Comparison of ENCODE assay signal across 2 cellular contexts in genomic region chr3:169493512-169494141, GRCh38.
TF ChIP-seq lines count a peak whose summit lies in the region.

No MANE protein-coding gene starts in this region.

TF ChIP-seq in HEK293, 187 proteins besides CTCF, POLR2A, EP300 and RAD21:
- TF ChIP-seq, protein P1, sequence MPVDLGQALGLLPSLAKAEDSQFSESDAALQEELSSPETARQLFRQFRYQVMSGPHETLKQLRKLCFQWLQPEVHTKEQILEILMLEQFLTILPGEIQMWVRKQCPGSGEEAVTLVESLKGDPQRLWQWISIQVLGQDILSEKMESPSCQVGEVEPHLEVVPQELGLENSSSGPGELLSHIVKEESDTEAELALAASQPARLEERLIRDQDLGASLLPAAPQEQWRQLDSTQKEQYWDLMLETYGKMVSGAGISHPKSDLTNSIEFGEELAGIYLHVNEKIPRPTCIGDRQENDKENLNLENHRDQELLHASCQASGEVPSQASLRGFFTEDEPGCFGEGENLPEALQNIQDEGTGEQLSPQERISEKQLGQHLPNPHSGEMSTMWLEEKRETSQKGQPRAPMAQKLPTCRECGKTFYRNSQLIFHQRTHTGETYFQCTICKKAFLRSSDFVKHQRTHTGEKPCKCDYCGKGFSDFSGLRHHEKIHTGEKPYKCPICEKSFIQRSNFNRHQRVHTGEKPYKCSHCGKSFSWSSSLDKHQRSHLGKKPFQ (tag by site-specific recombination; IDR thresholded peaks at IDR 0.05) = 0 out of 2 replicates have a peak, but pooled peaks have one; percentile 44
- TF ChIP-seq TCF7L2 (IDR thresholded peaks at IDR 0.05; ENCODE audit: borderline replicate concordance, low read depth, low read length) = peak; percentile 61; the same call in 1 of the 2 replicates
- 0 out of 2 replicates have a peak, but pooled peaks have one; percentile 40 for TF ChIP-seq GFI1B (tag by site-specific recombination; IDR thresholded peaks at IDR 0.05)
- TF ChIP-seq ZNF335 (tag by site-specific recombination; conservative IDR thresholded peaks at IDR 0.05) = no peak
- no peak for TF ChIP-seq ZNF266 (tag by site-specific recombination; IDR thresholded peaks at IDR 0.05; ENCODE audit: low read depth)
- TF ChIP-seq, protein P2, sequence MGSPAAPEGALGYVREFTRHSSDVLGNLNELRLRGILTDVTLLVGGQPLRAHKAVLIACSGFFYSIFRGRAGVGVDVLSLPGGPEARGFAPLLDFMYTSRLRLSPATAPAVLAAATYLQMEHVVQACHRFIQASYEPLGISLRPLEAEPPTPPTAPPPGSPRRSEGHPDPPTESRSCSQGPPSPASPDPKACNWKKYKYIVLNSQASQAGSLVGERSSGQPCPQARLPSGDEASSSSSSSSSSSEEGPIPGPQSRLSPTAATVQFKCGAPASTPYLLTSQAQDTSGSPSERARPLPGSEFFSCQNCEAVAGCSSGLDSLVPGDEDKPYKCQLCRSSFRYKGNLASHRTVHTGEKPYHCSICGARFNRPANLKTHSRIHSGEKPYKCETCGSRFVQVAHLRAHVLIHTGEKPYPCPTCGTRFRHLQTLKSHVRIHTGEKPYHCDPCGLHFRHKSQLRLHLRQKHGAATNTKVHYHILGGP (tag by site-specific recombination; IDR thresholded peaks at IDR 0.05) = peak; percentile 71
- peak; percentile 49 for TF ChIP-seq FEZF1 (tag by site-specific recombination; IDR thresholded peaks at IDR 0.05)
- TF ChIP-seq, protein P3, sequence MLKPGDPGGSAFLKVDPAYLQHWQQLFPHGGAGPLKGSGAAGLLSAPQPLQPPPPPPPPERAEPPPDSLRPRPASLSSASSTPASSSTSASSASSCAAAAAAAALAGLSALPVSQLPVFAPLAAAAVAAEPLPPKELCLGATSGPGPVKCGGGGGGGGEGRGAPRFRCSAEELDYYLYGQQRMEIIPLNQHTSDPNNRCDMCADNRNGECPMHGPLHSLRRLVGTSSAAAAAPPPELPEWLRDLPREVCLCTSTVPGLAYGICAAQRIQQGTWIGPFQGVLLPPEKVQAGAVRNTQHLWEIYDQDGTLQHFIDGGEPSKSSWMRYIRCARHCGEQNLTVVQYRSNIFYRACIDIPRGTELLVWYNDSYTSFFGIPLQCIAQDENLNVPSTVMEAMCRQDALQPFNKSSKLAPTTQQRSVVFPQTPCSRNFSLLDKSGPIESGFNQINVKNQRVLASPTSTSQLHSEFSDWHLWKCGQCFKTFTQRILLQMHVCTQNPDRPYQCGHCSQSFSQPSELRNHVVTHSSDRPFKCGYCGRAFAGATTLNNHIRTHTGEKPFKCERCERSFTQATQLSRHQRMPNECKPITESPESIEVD (tag by site-specific recombination; IDR thresholded peaks at IDR 0.05) = peak; percentile 50
- no peak for TF ChIP-seq ZBTB20 (tag by site-specific recombination; IDR thresholded peaks at IDR 0.05)

TF ChIP-seq in GM12878, 131 proteins besides CTCF, POLR2A, EP300 and RAD21 (continued from another document):
- TF ChIP-seq SP1 (IDR thresholded peaks at IDR 0.05; ENCODE audit: low read depth, low read length) (no peak), SPI1 (IDR thresholded peaks at IDR 0.05; ENCODE audit: borderline replicate concordance, insufficient read depth, low read depth, low read length) (no peak), TBL1XR1 (IDR thresholded peaks at IDR 0.05; ENCODE audit: low read depth, low read length) (no peak), JUNB (IDR thresholded peaks at IDR 0.05) (no peak), CREB1 (IDR thresholded peaks at IDR 0.05; ENCODE audit: low read depth) (no peak)
